ENCODE assay signal across 18 cellular contexts in the genomic region with DNA sequence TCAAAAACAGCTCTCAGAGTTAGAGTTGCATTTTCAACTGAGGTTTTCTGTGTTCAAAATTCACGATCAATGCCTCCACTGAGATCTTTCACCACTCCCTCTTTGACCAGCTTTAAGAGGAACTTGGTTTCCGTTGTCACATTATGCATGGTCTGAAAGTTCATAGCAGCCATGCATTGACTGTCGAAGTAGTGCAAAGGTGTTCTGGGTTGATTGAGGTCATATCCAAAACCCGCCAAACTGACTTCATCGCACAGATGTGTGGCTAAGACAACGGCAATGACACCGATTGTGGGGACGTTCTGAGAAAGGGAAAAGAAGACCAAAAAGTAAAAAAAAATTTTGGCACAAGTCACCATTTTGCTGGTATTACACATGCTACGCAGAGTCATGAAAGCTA. TPM values are rescaled to one million over a fixed set of nuclear protein-coding genes. Genes with fewer than 3 reads are reported as not detected.
DNase-seq lines count a peak whose midpoint lies in the region; ATAC-seq and FAIRE-seq lines count a peak whose summit lies in the region.
"Had no signal": no experiment of that assay in that cellular context is flagged by ENCODE, and none has a peak within 500 bp of the region (broad histone marks: within the 10 kb centered on the region; RNA-seq: fewer than 3 reads in every experiment).

No MANE protein-coding gene starts in this region.

- H3K4me3 Mint-ChIP-seq in activated CD8-positive, alpha-beta memory T cell treated with anti-CD3 and anti-CD28 coated beads, Interleukin-2, amount 10 ng/mL, durations not matched to agents 7 days and 5 days, result peak overlapping the region; percentile 10
- H3K4me3 Mint-ChIP-seq in activated CD8-positive, alpha-beta T cell treated with anti-CD3 and anti-CD28 coated beads, Interleukin-2, amount 10 ng/mL, durations not matched to agents 7 days and 5 days, result no peak overlapping the region
- no peak overlapping the region for H3K4me3 Mint-ChIP-seq in stimulated activated effector memory CD8-positive, alpha-beta T cell treated with anti-CD3 and anti-CD28 coated beads, Interleukin-12 subunit alpha, Interleukin-12 subunit beta, amount 100 ng/mL, for 72 hours
- H3K4me3 Mint-ChIP-seq: dendritic cell treated with granulocyte-macrophage colony-stimulating factor and Interleukin-4, amounts not matched to agents 40 ng/mL and 50 ng/mL, for 4 days had no signal

- H3K36me3 Mint-ChIP-seq in activated CD8-positive, alpha-beta memory T cell treated with anti-CD3 and anti-CD28 coated beads, Interleukin-2, amount 10 ng/mL, durations not matched to agents 7 days and 5 days, result peaks cover 70% of the 10 kb centered on the region
- H3K36me3 Mint-ChIP-seq in activated CD8-positive, alpha-beta T cell treated with anti-CD3 and anti-CD28 coated beads, Interleukin-2, amount 10 ng/mL, durations not matched to agents 7 days and 5 days (ENCODE audit: low read depth), result peaks cover 62% of the 10 kb centered on the region
- H3K36me3 Mint-ChIP-seq in stimulated activated effector memory CD8-positive, alpha-beta T cell treated with anti-CD3 and anti-CD28 coated beads, Interleukin-12 subunit alpha, Interleukin-12 subunit beta, amount 100 ng/mL, for 72 hours, result peaks cover 57% of the 10 kb centered on the region

- H3K4me3 ChIP-seq in Jurkat, Clone E6-1 (ENCODE audit: low read length), result no peak overlapping the region
- H3K4me3 ChIP-seq: breast epithelium, gastroesophageal sphincter had no signal

- H3K4me1 Mint-ChIP-seq in activated CD8-positive, alpha-beta memory T cell treated with anti-CD3 and anti-CD28 coated beads, Interleukin-2, amount 10 ng/mL, durations not matched to agents 7 days and 5 days, result peaks cover 32% of the 10 kb centered on the region
- peaks cover 21% of the 10 kb centered on the region for H3K4me1 Mint-ChIP-seq in activated CD8-positive, alpha-beta T cell treated with anti-CD3 and anti-CD28 coated beads, Interleukin-2, amount 10 ng/mL, durations not matched to agents 7 days and 5 days (ENCODE audit: low read depth)
- H3K4me1 Mint-ChIP-seq in stimulated activated effector memory CD8-positive, alpha-beta T cell treated with anti-CD3 and anti-CD28 coated beads, Interleukin-12 subunit alpha, Interleukin-12 subunit beta, amount 100 ng/mL, for 72 hours, result peaks cover 5% of the 10 kb centered on the region

- ATAC-seq in activated CD8-positive, alpha-beta memory T cell treated with anti-CD3 and anti-CD28 coated beads, Interleukin-2, amount 10 ng/mL, durations not matched to agents 7 days and 5 days, result peak; percentile 88
- peak; percentile 77 for ATAC-seq in activated CD8-positive, alpha-beta T cell treated with anti-CD3 and anti-CD28 coated beads, Interleukin-2, amount 10 ng/mL, durations not matched to agents 7 days and 5 days
- peak; percentile 99 for ATAC-seq in stimulated activated effector memory CD8-positive, alpha-beta T cell treated with anti-CD3 and anti-CD28 coated beads, Interleukin-12 subunit alpha, Interleukin-12 subunit beta, amount 100 ng/mL, for 72 hours
- ATAC-seq: gastroesophageal sphincter, left lobe of liver had no signal

- POLR2A ChIA-PET in activated CD8-positive, alpha-beta T cell treated with anti-CD3 and anti-CD28 coated beads, Interleukin-2, amount 10 ng/mL, durations not matched to agents 7 days and 5 days (lab: Charles Lee), result interaction anchor here (1.2 kb wide), 1 partner anchor 10 kb away, joined by 3 read pairs; no protein-coding TSS in a partner anchor

- no peak for FAIRE-seq in GM19239 (lab: Jason Lieb, UNC)
- FAIRE-seq: H54, urothelium cell line had no signal

- peak; percentile 79 for DNase-seq in activated CD8-positive, alpha-beta memory T cell treated with anti-CD3 and anti-CD28 coated beads, Interleukin-2, amount 10 ng/mL, durations not matched to agents 7 days and 5 days
- DNase-seq in activated CD8-positive, alpha-beta memory T cell treated with anti-CD3 and anti-CD28 coated beads, Interleukin-2, amount 50 U/mL, for 4 hours, result no peak
- DNase-seq in Jurkat, Clone E6-1 (ENCODE audit: low read depth, low spot score), result peak; percentile 78
- DNase-seq in activated CD8-positive, alpha-beta T cell treated with anti-CD3 and anti-CD28 coated beads, Interleukin-2, amount 10 ng/mL, durations not matched to agents 7 days and 5 days, result peak; percentile 65
- peak in 1 of 2 donors; percentile 48 for DNase-seq in stimulated activated effector memory CD8-positive, alpha-beta T cell treated with anti-CD3 and anti-CD28 coated beads, Interleukin-12 subunit alpha, Interleukin-12 subunit beta, amount 100 ng/mL, for 72 hours (ENCODE audit: low spot score in 2 of 2)
- no peak for DNase-seq in posterior vena cava (ENCODE audit: low spot score)
- no peak for DNase-seq in GM19239 (ENCODE audit: insufficient read length, low spot score)
- DNase-seq in RPMI8226, result no peak
- DNase-seq: activated CD4-positive, CD25-positive, alpha-beta regulatory T cell; activated T-cell treated with anti-CD3 and anti-CD28 coated beads for 4 hours; NCI-H2081; right cardiac atrium had no signal

- intact Hi-C loops in posterior vena cava (cut with DNase I), result no loop called here

- H3K27ac Mint-ChIP-seq in activated CD8-positive, alpha-beta memory T cell treated with anti-CD3 and anti-CD28 coated beads, Interleukin-2, amount 10 ng/mL, durations not matched to agents 7 days and 5 days, result peak overlapping the region; percentile 87
- H3K27ac Mint-ChIP-seq in activated CD8-positive, alpha-beta T cell treated with anti-CD3 and anti-CD28 coated beads, Interleukin-2, amount 10 ng/mL, durations not matched to agents 7 days and 5 days, result peak overlapping the region; percentile 75
- H3K27ac Mint-ChIP-seq in stimulated activated effector memory CD8-positive, alpha-beta T cell treated with anti-CD3 and anti-CD28 coated beads, Interleukin-12 subunit alpha, Interleukin-12 subunit beta, amount 100 ng/mL, for 72 hours, result no peak overlapping the region
- H3K27ac Mint-ChIP-seq: dendritic cell treated with granulocyte-macrophage colony-stimulating factor and Interleukin-4, amounts not matched to agents 40 ng/mL and 50 ng/mL, for 4 days had no signal

- CTCF ChIA-PET in activated CD8-positive, alpha-beta memory T cell treated with anti-CD3 and anti-CD28 coated beads, Interleukin-2, amount 10 ng/mL, durations not matched to agents 7 days and 5 days (lab: Charles Lee), result interaction anchor here (0.8 to 3.4 kb wide), 9 partner anchors 9 to 241 kb away, joined by 3 to 26 read pairs (median 7); a partner anchor contains a TSS
- CTCF ChIA-PET in activated CD8-positive, alpha-beta T cell treated with anti-CD3 and anti-CD28 coated beads, Interleukin-2, amount 10 ng/mL, durations not matched to agents 7 days and 5 days (lab: Charles Lee), result interaction anchor here (0.6 to 2.2 kb wide), 10 partner anchors 9 to 248 kb away, joined by 3 to 13 read pairs (median 3); no protein-coding TSS in a partner anchor

- H3K27me3 Mint-ChIP-seq in activated CD8-positive, alpha-beta memory T cell treated with anti-CD3 and anti-CD28 coated beads, Interleukin-2, amount 10 ng/mL, durations not matched to agents 7 days and 5 days, result no peaks in the 10 kb centered on the region
- no peaks in the 10 kb centered on the region for H3K27me3 Mint-ChIP-seq in activated CD8-positive, alpha-beta T cell treated with anti-CD3 and anti-CD28 coated beads, Interleukin-2, amount 10 ng/mL, durations not matched to agents 7 days and 5 days (ENCODE audit: low read depth)
- H3K27me3 Mint-ChIP-seq: dendritic cell treated with granulocyte-macrophage colony-stimulating factor and Interleukin-4, amounts not matched to agents 40 ng/mL and 50 ng/mL, for 4 days had no signal

- H3K9me3 Mint-ChIP-seq in activated CD8-positive, alpha-beta memory T cell treated with anti-CD3 and anti-CD28 coated beads, Interleukin-2, amount 10 ng/mL, durations not matched to agents 7 days and 5 days (ENCODE audit: low read depth), result peaks cover 3% of the 10 kb centered on the region
- H3K9me3 Mint-ChIP-seq in activated CD8-positive, alpha-beta T cell treated with anti-CD3 and anti-CD28 coated beads, Interleukin-2, amount 10 ng/mL, durations not matched to agents 7 days and 5 days (ENCODE audit: insufficient read depth), result peaks cover 9% of the 10 kb centered on the region
- H3K9me3 Mint-ChIP-seq in stimulated activated effector memory CD8-positive, alpha-beta T cell treated with anti-CD3 and anti-CD28 coated beads, Interleukin-12 subunit alpha, Interleukin-12 subunit beta, amount 100 ng/mL, for 72 hours, result peaks cover 6% of the 10 kb centered on the region
- H3K9me3 Mint-ChIP-seq: dendritic cell treated with granulocyte-macrophage colony-stimulating factor and Interleukin-4, amounts not matched to agents 40 ng/mL and 50 ng/mL, for 4 days had no signal

RNA-seq across cellular contexts. Expression of a gene that starts 48.7 kb away (rescaled TPM):
- 10 to 100 TPM; 73.9 to 74.0 TPM for total RNA-seq in activated CD8-positive, alpha-beta memory T cell treated with anti-CD3 and anti-CD28 coated beads, Interleukin-2, amount 10 ng/mL, durations not matched to agents 7 days and 5 days
- polyA plus RNA-seq in Jurkat, Clone E6-1 (2012; ENCODE audit: insufficient read depth, insufficient read length), result 13.5 TPM
- 10 to 100 TPM; 43.4 to 46.7 TPM for total RNA-seq in activated CD8-positive, alpha-beta T cell treated with anti-CD3 and anti-CD28 coated beads, Interleukin-2, amount 10 ng/mL, durations not matched to agents 7 days and 5 days
- total RNA-seq in posterior vena cava, result 10 to 100 TPM; 20.4 to 23.5 TPM

Comparison
In these comparisons a context has a peak if more than half of its experiments do, and no peak if none do; other contexts are left out.
1. DNase-seq: peak in activated CD8-positive, alpha-beta memory T cell treated with anti-CD3 and anti-CD28 coated beads, Interleukin-2, amount 10 ng/mL, durations not matched to agents 7 days and 5 days (single experiment), Jurkat, Clone E6-1 (single experiment) and activated CD8-positive, alpha-beta T cell treated with anti-CD3 and anti-CD28 coated beads, Interleukin-2, amount 10 ng/mL, durations not matched to agents 7 days and 5 days (single experiment); none in activated CD8-positive, alpha-beta memory T cell treated with anti-CD3 and anti-CD28 coated beads, Interleukin-2, amount 50 U/mL, for 4 hours (single experiment), posterior vena cava (single experiment), GM19239 (single experiment) and RPMI8226 (single experiment).
2. Peak in every context shown above with its lines, with median percentiles within 50 percentile points of each other: ATAC-seq.